Comparison of ENCODE assay signal across 8 cellular contexts in genomic region chr7:105934577-105935185, GRCh38. TPM values are rescaled to one million over a fixed set of nuclear protein-coding genes. Genes with fewer than 3 reads are reported as not detected.
DNase-seq lines count a peak whose midpoint lies in the region; ATAC-seq, FAIRE-seq and TF ChIP-seq lines count a peak whose summit lies in the region.

No MANE protein-coding gene starts in this region.

- H3K36me3 ChIP-seq in SK-N-SH (replicated peaks in 1 of 2; ENCODE audit: control insufficient read depth in 1 of 2, insufficient read depth in 2 of 2, low read length in 1 of 2) (no peaks in the 10 kb centered on the region), left ventricle myocardium inferior (no peaks in the 10 kb centered on the region)

- H3K4me1 ChIP-seq in SK-N-SH (ENCODE audit: control insufficient read depth in 1 of 2, insufficient read depth in 2 of 2, low read depth in 1 of 2, low read length in 1 of 2): peaks cover 20 to 21% of the 10 kb centered on the region in 2 experiments
- peaks cover 7% of the 10 kb centered on the region for H3K4me1 ChIP-seq in left ventricle myocardium inferior

- TF ChIP-seq EP300 in SK-N-SH (IDR thresholded peaks at IDR 0.05; ENCODE audit: borderline replicate concordance in 1 of 2, low read depth in 1 of 2, low read length in 1 of 2): no peak

- DNase-seq in Calu3 (peak; percentile 20), SK-N-SH (peak; percentile 65), left ventricle myocardium inferior (no peak), smooth muscle cell of the brain vasculature (ENCODE audit: low read depth, low spot score) (peak; percentile 18), GM19239 (ENCODE audit: insufficient read length, low spot score) (no peak), T-helper 17 cell (no peak)

- H3K4me3 ChIP-seq in SK-N-SH (ENCODE audit: low read depth in 2 of 2, low read length in 1 of 2) (no peak overlapping the region), left ventricle myocardium inferior (no peak overlapping the region)

- TF ChIP-seq CTCF in Calu3 (IDR thresholded peaks at IDR 0.05; ENCODE audit: unreplicated experiment) (no peak), LNCAP (IDR thresholded peaks at IDR 0.05) (peak; percentile 73), SK-N-SH (IDR thresholded peaks at IDR 0.05) (peak; percentile 58), left ventricle myocardium inferior (IDR thresholded peaks at IDR 0.05; ENCODE audit: borderline replicate concordance) (peak; percentile 63)

- H3K9me3 ChIP-seq in SK-N-SH (no peaks in the 10 kb centered on the region), left ventricle myocardium inferior (replicated peaks) (no peaks in the 10 kb centered on the region), T-helper 17 cell (ENCODE audit: control insufficient read depth, low read length, poor library complexity, severe bottlenecking) (no peaks in the 10 kb centered on the region)

- no peak overlapping the region for H3K4me2 ChIP-seq in SK-N-SH

- TF ChIP-seq RAD21 in SK-N-SH (IDR thresholded peaks at IDR 0.05; ENCODE audit: low read length): peak; percentile 93

- BruUV-seq in Calu3 (replicated peaks; lab: Mats Ljungman, UMichigan): no TSS peak

- no peaks in the 10 kb centered on the region for H3K79me2 ChIP-seq in SK-N-SH (ENCODE audit: insufficient read depth)

- intact Hi-C loops in Calu3 (cut with micrococcal nuclease; ENCODE audit: unreplicated experiment) (loop anchor here (2.0 to 5.0 kb wide), 3 partner anchors 74 to 228 kb away; no protein-coding TSS in a partner anchor), left ventricle myocardium inferior (cut with micrococcal nuclease) (no loop called here)

- H2AFZ ChIP-seq in SK-N-SH (ENCODE audit: low read depth): no peak overlapping the region

- H3K9me2 ChIP-seq in SK-N-SH: no peaks in the 10 kb centered on the region

- H3K9ac ChIP-seq in SK-N-SH: no peak overlapping the region

- no peak for ATAC-seq in HG03571 (IDR thresholded peaks at IDR 0.05; ENCODE audit: unreplicated experiment)
- ATAC-seq in T-helper 17 cell: no peak

- FAIRE-seq in GM19239 (lab: Jason Lieb, UNC): no peak

- H3K27ac Mint-ChIP-seq in Calu3 (ENCODE audit: unreplicated experiment) (no peak overlapping the region), T-helper 17 cell (no peak overlapping the region)

- H3K4me3 Mint-ChIP-seq in Calu3 (ENCODE audit: low read depth, unreplicated experiment): no peak overlapping the region
- no peak overlapping the region for H3K4me3 Mint-ChIP-seq in T-helper 17 cell

- no peaks in the 10 kb centered on the region for H3K9me3 Mint-ChIP-seq in Calu3 (ENCODE audit: low read depth, unreplicated experiment)

- H3K27me3 ChIP-seq in SK-N-SH (ENCODE audit: insufficient read depth): no peaks in the 10 kb centered on the region
- no peaks in the 10 kb centered on the region for H3K27me3 ChIP-seq in left ventricle myocardium inferior (ENCODE audit: low read depth)

- CTCF ChIA-PET in Calu3 (lab: Charles Lee) (interaction anchor here (1.2 to 1.6 kb wide), 4 partner anchors 57 to 108 kb away, joined by 3 to 7 read pairs (median 4); no protein-coding TSS in a partner anchor), SK-N-SH (lab: Yijun Ruan, JAX) (interaction anchor here (0.6 to 5.4 kb wide), 68 partner anchors 8 to 341 kb away, joined by 3 to 188 read pairs (median 5); no protein-coding TSS in a partner anchor)

- H3K36me3 Mint-ChIP-seq in Calu3 (ENCODE audit: insufficient read depth, unreplicated experiment) (no peaks in the 10 kb centered on the region), T-helper 17 cell (ENCODE audit: low read depth) (peaks cover 5% of the 10 kb centered on the region)

- POLR2A ChIA-PET in SK-N-SH (lab: Yijun Ruan, JAX): interaction anchor here (1.0 kb wide), 1 partner anchor 103 kb away, joined by 3 read pairs; no protein-coding TSS in a partner anchor

- peaks cover 8% of the 10 kb centered on the region for H3K4me1 Mint-ChIP-seq in Calu3 (ENCODE audit: low read depth, unreplicated experiment)
- peaks cover 10% of the 10 kb centered on the region for H3K4me1 Mint-ChIP-seq in T-helper 17 cell

- peaks cover 22% of the 10 kb centered on the region for H3F3A ChIP-seq in SK-N-SH (replicated peaks; ENCODE audit: insufficient read depth)

- H3K27me3 Mint-ChIP-seq in Calu3 (ENCODE audit: unreplicated experiment) (peaks cover 4% of the 10 kb centered on the region), T-helper 17 cell (no peaks in the 10 kb centered on the region)

- no peak overlapping the region for H3K27ac ChIP-seq in SK-N-SH (ENCODE audit: low read depth in 2 of 2, low read length in 1 of 2)
- no peak overlapping the region for H3K27ac ChIP-seq in left ventricle myocardium inferior (replicated peaks)

- 97% methylated on average over 7 of the region's 7 CpGs for WGBS in SK-N-SH (ENCODE audit: low lambda C conversion rate)

- no peaks in the 10 kb centered on the region for H4K20me1 ChIP-seq in SK-N-SH (ENCODE audit: insufficient read depth)

TF ChIP-seq in SK-N-SH, 30 proteins besides CTCF, POLR2A, EP300 and RAD21:
- no peak for TF ChIP-seq FOXJ3 (CRISPR knock-in tag; IDR thresholded peaks at IDR 0.05)
- TF ChIP-seq RXRA (IDR thresholded peaks at IDR 0.05; ENCODE audit: borderline replicate concordance, low read depth): 0 out of 2 replicates have a peak, but pooled peaks have one; percentile 22
- no peak for TF ChIP-seq TAF1 (IDR thresholded peaks at IDR 0.05; ENCODE audit: borderline replicate concordance, low read depth, low read length)
- TF ChIP-seq SMC3 (IDR thresholded peaks at IDR 0.05; ENCODE audit: low read depth, low read length): peak; percentile 96

RNA-seq across cellular contexts. Expression of gene CDHR3, which starts 28.4 kb away (rescaled TPM):
- total RNA-seq in Calu3 (2022): 4.0 and 4.1 TPM in 2 replicates
- 7.5 and 9.7 TPM in 2 replicates for polyA plus RNA-seq in SK-N-SH (2012; rRNA removed)
- 4.4 and 5.6 TPM in 2 replicates for polyA plus RNA-seq in SK-N-SH (2012; cell fraction: cytosol; rRNA removed)
- 24.2 and 29.5 TPM in 2 replicates for polyA plus RNA-seq in SK-N-SH (2012; cell fraction: nucleus; rRNA removed)
- total RNA-seq in left ventricle myocardium inferior: 11.4 TPM
- total RNA-seq in T-helper 17 cell: 10 to 100 TPM in 1 of 2 donors, 1 to 10 TPM in 1; 5.8 to 13.9 TPM

RNA-seq across cellular contexts. Expression of gene ATXN7L1, which starts 58.3 kb away (rescaled TPM):
- total RNA-seq in Calu3 (2022): 11.7 and 12.0 TPM in 2 replicates
- polyA plus RNA-seq in SK-N-SH (2012; rRNA removed): 6.0 and 6.2 TPM in 2 replicates
- polyA plus RNA-seq in SK-N-SH (2012; cell fraction: cytosol; rRNA removed): 6.9 and 9.9 TPM in 2 replicates
- 7.5 and 8.7 TPM in 2 replicates for polyA plus RNA-seq in SK-N-SH (2012; cell fraction: nucleus; rRNA removed)
- 6.2 TPM for total RNA-seq in left ventricle myocardium inferior
- 10 to 100 TPM; 36.6 to 45.7 TPM for total RNA-seq in T-helper 17 cell

Comparison
In these comparisons a context has a peak if more than half of its experiments do, and no peak if none do; other contexts are left out.
1. DNase-seq: peak in Calu3 (single experiment), SK-N-SH (single experiment) and smooth muscle cell of the brain vasculature (single experiment); none in left ventricle myocardium inferior (single experiment), GM19239 (single experiment) and T-helper 17 cell (0 of 3).